ENCODE assay signal across 22 cellular contexts in the genomic region with DNA sequence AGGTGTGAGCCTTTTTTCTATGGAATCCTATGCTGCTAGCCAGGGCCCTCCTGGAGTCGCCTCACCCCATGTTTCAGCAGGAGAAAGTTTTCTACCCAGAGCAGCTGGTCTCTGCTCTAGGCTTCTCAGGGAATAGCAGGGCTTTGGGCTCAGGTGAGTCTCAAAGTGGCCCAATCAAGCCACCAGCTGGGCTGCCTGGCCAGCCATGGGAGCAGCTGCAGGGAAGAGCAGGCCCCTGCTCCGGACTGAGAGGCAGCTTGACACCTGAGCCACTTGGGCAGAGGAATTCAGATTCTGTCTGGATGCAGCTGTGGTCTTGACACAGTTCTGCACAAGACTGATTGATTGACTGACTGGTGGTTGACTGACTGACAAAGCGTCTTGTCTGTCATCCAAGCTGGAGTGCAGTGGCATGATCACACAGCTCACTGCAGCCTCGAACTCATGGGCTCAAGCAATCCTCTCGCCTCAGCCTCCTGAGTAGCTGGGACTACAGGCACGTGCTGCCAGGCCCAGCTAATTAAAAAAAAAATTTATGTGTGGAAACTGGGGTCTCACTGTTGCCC. TPM values are rescaled to one million over a fixed set of nuclear protein-coding genes. Genes with fewer than 3 reads are reported as not detected.
A peak's percentile ranks its signal among the peaks of the same experiment; 100 is the strongest.
DNase-seq lines count a peak whose midpoint lies in the region; ATAC-seq, FAIRE-seq and TF ChIP-seq lines count a peak whose summit lies in the region.
"Had no signal": no experiment of that assay in that cellular context is flagged by ENCODE, and none has a peak within 500 bp of the region (broad histone marks: within the 10 kb centered on the region; RNA-seq: fewer than 3 reads in every experiment).

No MANE protein-coding gene starts in this region.

- H3K4me1 ChIP-seq in H1 (replicated peaks in 1 of 4; ENCODE audit: control insufficient read depth in 3 of 4, insufficient read depth in 4 of 4, low read length in 3 of 4) (peaks cover 8 to 20% (median 18%) of the 10 kb centered on the region in 4 experiments), mesenchymal stem cell (ENCODE audit: control insufficient read depth, insufficient read depth, low read depth, low read length) (peaks cover 6% of the 10 kb centered on the region), gastrocnemius medialis (peaks cover 48 to 76% of the 10 kb centered on the region in 2 donors)

- no peaks in the 10 kb centered on the region for H3K36me3 Mint-ChIP-seq in T-cell

- no peak overlapping the region for H3K14ac ChIP-seq in H1 (ENCODE audit: insufficient read length)
- no peak overlapping the region for H3K14ac ChIP-seq in mesenchymal stem cell (ENCODE audit: low read length in 2 of 2)

- H3K9me3 Mint-ChIP-seq in T-cell: no peaks in the 10 kb centered on the region
- H3K9me3 Mint-ChIP-seq: CD14-positive monocyte, H9, HFFc6 had no signal

- H3K4me2 ChIP-seq in H1 (ENCODE audit: insufficient read depth in 1 of 2, low read depth in 2 of 2, low read length in 2 of 2) (0 out of 4 replicates have a peak overlapping the region, but pooled peaks of 1 of the 2 experiments have one; percentile 36), mesenchymal stem cell (ENCODE audit: low read length, poor library complexity, severe bottlenecking) (no peak overlapping the region)

- TF ChIP-seq CTCF in H1 (IDR thresholded peaks at IDR 0.05; ENCODE audit: control extremely low read depth in 1 of 3, insufficient read depth in 1 of 3, low read depth in 1 of 3, low read length in 3 of 3) (no peak), gastrocnemius medialis (IDR thresholded peaks at IDR 0.05 in 4 of 5, conservative IDR thresholded peaks at IDR 0.05 in 1 of 5) (no peak)

- no peak for TF ChIP-seq RAD21 in H1 (IDR thresholded peaks at IDR 0.05 in 1 of 2, conservative IDR thresholded peaks at IDR 0.05 in 1 of 2; ENCODE audit: low read depth in 2 of 2, low read length in 2 of 2)

- in situ Hi-C loops in gastrocnemius medialis (cut with MboI; ENCODE audit: low sequenced_read_pairs in 4 of 4): loop anchor here in 1 of 4 donors (10.0 kb wide), 1 partner anchor 60 kb away; no protein-coding TSS in a partner anchor

- intact Hi-C loops in gastrocnemius medialis (cut with DNase I; ENCODE audit: low total_unique reads): loop anchor here (5.0 kb wide), 1 partner anchor 53 kb away; no protein-coding TSS in a partner anchor

- H3K4ac ChIP-seq in H1 (replicated peaks; ENCODE audit: insufficient read length, low read depth, low read length) (no peak overlapping the region), mesenchymal stem cell (ENCODE audit: low read depth in 1 of 2, low read length in 2 of 2) (no peak overlapping the region)

- H4K5ac ChIP-seq in H1 (ENCODE audit: insufficient read length, low read depth, low read length): no peak overlapping the region

- peaks cover 5 to 22% (median 20%) of the 10 kb centered on the region in 3 donors for H3K4me1 Mint-ChIP-seq in T-cell

- H2AFZ ChIP-seq in H1 (ENCODE audit: low read length) (no peak overlapping the region), mesenchymal stem cell (ENCODE audit: low read depth, low read length) (no peak overlapping the region)

- FAIRE-seq in GM12891 (lab: Jason Lieb, UNC) (peak; percentile 69), H1 (lab: Jason Lieb, UNC) (no peak)
- FAIRE-seq: A204.1 had no signal

- H3K27me3 Mint-ChIP-seq in T-cell: no peaks in the 10 kb centered on the region

- H4K20me1 ChIP-seq in H1 (replicated peaks in 1 of 2; ENCODE audit: control insufficient read depth in 1 of 2, insufficient read depth in 2 of 2, low read length in 2 of 2): peaks cover 15 to 16% of the 10 kb centered on the region in 2 experiments

- H3K18ac ChIP-seq in H1 (ENCODE audit: extremely low read depth, low read length) (no peak overlapping the region), mesenchymal stem cell (ENCODE audit: low read depth in 1 of 2, low read length in 2 of 2) (no peak overlapping the region)

- no peak overlapping the region for H3K27ac Mint-ChIP-seq in T-cell
- H3K27ac Mint-ChIP-seq: HFFc6 had no signal

- H3K36me3 ChIP-seq in H1 (ENCODE audit: control insufficient read depth in 2 of 4, insufficient read depth in 4 of 4, low read length in 3 of 4): 0 out of 8 replicates have a peak, but pooled peaks cover 0 to 2% (median 0%) of the 10 kb centered on the region in 4 experiments
- H3K36me3 ChIP-seq in mesenchymal stem cell (ENCODE audit: control insufficient read depth in 1 of 2, insufficient read depth in 2 of 2, low read depth in 1 of 2, low read length in 2 of 2): peaks cover 12 to 15% of the 10 kb centered on the region in 2 experiments
- no peaks in the 10 kb centered on the region for H3K36me3 ChIP-seq in gastrocnemius medialis

- CTCF ChIA-PET in H1 (lab: Charles Lee; ENCODE audit: partially characterized antibody) (interaction anchor here (1.1 to 7.8 kb wide), 8 partner anchors 9 to 137 kb away, joined by 3 to 47 read pairs (median 5); no protein-coding TSS in a partner anchor), T-cell (lab: Charles Lee) (no interaction called here)

- TF ChIP-seq POLR2A in GM12891 (IDR thresholded peaks at IDR 0.05; ENCODE audit: low read depth, low read length) (no peak), H1 (IDR thresholded peaks at IDR 0.05; ENCODE audit: control extremely low read depth in 1 of 2, low read depth in 2 of 2, low read length in 2 of 2) (no peak), gastrocnemius medialis (IDR thresholded peaks at IDR 0.05) (no peak)

- H2AK5ac ChIP-seq in H1 (ENCODE audit: low read depth, low read length) (no peak overlapping the region), mesenchymal stem cell (ENCODE audit: low read length, severe bottlenecking) (no peak overlapping the region)

- DNase-seq in GM12891 (ENCODE audit: insufficient read length, low spot score) (no peak), H1 (ENCODE audit: low read depth in 1 of 2, low spot score in 2 of 2) (no peak), mesenchymal stem cell (no peak), gastrocnemius medialis (no peak), NCI-H1105 treated with DMSO at 0.1 percent for 48 hours (lab: John Stamatoyannopoulos, UW) (no peak), T-cell (no peak)
- DNase-seq: DMS79; H9; HFFc6; MM.1S; NCI-H1048; NCI-H1436 treated with DMSO at 0.1 percent for 48 hours; NCI-H2029 treated with DMSO at 0.1 percent for 48 hours; NCI-H345; NCI-H524; NCI-H774; NK-92 treated with Interleukin-12 subunit alpha and Interleukin-12 subunit beta, amount 100 ng/mL, for 24 hours had no signal

- POLR2A ChIA-PET in H1 (lab: Charles Lee; ENCODE audit: partially characterized antibody): interaction anchor here (1.3 to 3.1 kb wide), 2 partner anchors 16 to 101 kb away, joined by 3 to 13 read pairs; partner anchors contain the start of gene PACSIN2
- POLR2A ChIA-PET in T-cell (lab: Charles Lee): no interaction called here

- H2BK5ac ChIP-seq in H1 (ENCODE audit: low read depth, low read length) (no peak overlapping the region; the same call in 1 of the 2 replicates), mesenchymal stem cell (ENCODE audit: low read depth, low read length, poor library complexity, severe bottlenecking) (no peak overlapping the region)

- TF ChIP-seq EP300 in H1 (IDR thresholded peaks at IDR 0.05; ENCODE audit: borderline replicate concordance in 1 of 2, low read depth in 2 of 2, low read length in 2 of 2): no peak

- peak overlapping the region; percentile 82; the same call in 1 of the 2 replicates for H2BK12ac ChIP-seq in H1 (ENCODE audit: low read depth, low read length)
- H2BK12ac ChIP-seq in mesenchymal stem cell (ENCODE audit: low read length in 2 of 2): no peak overlapping the region

- H3K4me3 ChIP-seq in H1 (ENCODE audit: extremely low read depth in 1 of 4, insufficient read depth in 2 of 4, low read depth in 3 of 4, low read length in 4 of 4) (no peak overlapping the region), mesenchymal stem cell (ENCODE audit: insufficient read depth in 1 of 2, low read depth in 1 of 2, low read length in 2 of 2) (no peak overlapping the region), gastrocnemius medialis (no peak overlapping the region)

- H3K23me2 ChIP-seq in H1 (ENCODE audit: low read depth, low read length): no peaks in the 10 kb centered on the region

- peak overlapping the region; percentile 40; the same call in 1 of the 2 replicates for H2BK20ac ChIP-seq in H1 (ENCODE audit: low read length)

- no peak overlapping the region for H3K4me3 Mint-ChIP-seq in T-cell
- H3K4me3 Mint-ChIP-seq: CD14-positive monocyte, H9, HFFc6 had no signal

- ATAC-seq in gastrocnemius medialis: no peak
- no peak for ATAC-seq in GM21723 (IDR thresholded peaks at IDR 0.05; ENCODE audit: unreplicated experiment)
- no peak for ATAC-seq in T-cell (replicated peaks in 1 of 4)
- ATAC-seq: Panc1, SK-N-SH treated with all-trans-retinoic acid at 6 μM for 48 hours had no signal

- H3K23ac ChIP-seq in H1 (ENCODE audit: insufficient read length) (no peak overlapping the region), mesenchymal stem cell (ENCODE audit: low read length in 2 of 2) (no peak overlapping the region)

- H3K79me1 ChIP-seq in H1 (ENCODE audit: low read depth, low read length): peaks cover 25% of the 10 kb centered on the region
- H3K79me1 ChIP-seq in mesenchymal stem cell (replicated peaks; ENCODE audit: low read length, poor library complexity, severe bottlenecking): peaks cover 54% of the 10 kb centered on the region

- H3K27me3 ChIP-seq in H1 (replicated peaks in 1 of 4; ENCODE audit: control insufficient read depth in 3 of 4, extremely low read depth in 1 of 4, insufficient read depth in 3 of 4, low read length in 3 of 4) (no peaks in the 10 kb centered on the region), mesenchymal stem cell (ENCODE audit: control insufficient read depth in 1 of 2, insufficient read depth in 1 of 2, low read length in 2 of 2) (no peaks in the 10 kb centered on the region), gastrocnemius medialis (no peaks in the 10 kb centered on the region)

- H3K56ac ChIP-seq in H1 (replicated peaks; ENCODE audit: insufficient read length, low read depth, low read length): no peak overlapping the region

- H2BK15ac ChIP-seq in H1 (ENCODE audit: low read length) (0 out of 2 replicates have a peak overlapping the region, but pooled peaks have one; percentile 36), mesenchymal stem cell (ENCODE audit: low read depth, poor library complexity, severe bottlenecking) (no peak overlapping the region)

- no peak overlapping the region for H4K8ac ChIP-seq in H1 (ENCODE audit: extremely low read depth, insufficient read depth, low read length)
- H4K8ac ChIP-seq in mesenchymal stem cell (ENCODE audit: low read length): no peak overlapping the region

- H3K27ac ChIP-seq in H1 (ENCODE audit: low read depth, low read length) (no peak overlapping the region), mesenchymal stem cell (ENCODE audit: low read length, poor library complexity, severe bottlenecking) (no peak overlapping the region), gastrocnemius medialis (peak overlapping the region in 3 of 4 donors; percentile 42 to 79 (median 66))

- H2BK120ac ChIP-seq in H1 (replicated peaks; ENCODE audit: low read depth, low read length) (no peak overlapping the region), mesenchymal stem cell (ENCODE audit: low read depth, low read length) (no peak overlapping the region)

- H4K91ac ChIP-seq in H1 (replicated peaks; ENCODE audit: insufficient read length, low read length) (no peak overlapping the region), mesenchymal stem cell (ENCODE audit: low read length) (peak overlapping the region; percentile 31)

- WGBS in H1 (ENCODE audit: extremely low coverage in 1 of 2, insufficient coverage in 1 of 2, insufficient read length in 1 of 2, insufficient replicate concordance in 2 of 2, low coverage in 1 of 2, low lambda C conversion rate in 2 of 2, missing lambda C conversion rate in 1 of 2), 2 experiments: 88% methylated on average over 6 of the region's 6 CpGs; no CpG with 5 or more reads in 1 of the 2 experiments
- WGBS in mesenchymal stem cell: 89% methylated on average over 6 of the region's 6 CpGs

- no peak overlapping the region for H3K9ac ChIP-seq in H1 (replicated peaks in 1 of 4; ENCODE audit: extremely low read depth in 1 of 4, low read depth in 3 of 4, low read length in 3 of 4)
- no peak overlapping the region for H3K9ac ChIP-seq in mesenchymal stem cell (ENCODE audit: low read length)

- H3K9me3 ChIP-seq in H1 (ENCODE audit: insufficient read depth in 2 of 2, low read depth in 1 of 2, low read length in 1 of 2) (no peaks in the 10 kb centered on the region), mesenchymal stem cell (ENCODE audit: control insufficient read depth, low read length) (no peaks in the 10 kb centered on the region), gastrocnemius medialis (no peaks in the 10 kb centered on the region)

- peaks cover 0 to 65% of the 10 kb centered on the region in 2 experiments; a peak in 3 of 4 replicates for H3K79me2 ChIP-seq in H1 (ENCODE audit: control insufficient read depth in 1 of 2, insufficient read depth in 2 of 2, low read length in 2 of 2)

RNA-seq across cellular contexts. Expression of gene ARFGAP3, which starts 57.5 kb away (rescaled TPM):
- polyA plus RNA-seq in GM12891 (2012; ENCODE audit: low read depth, missing spikeins): 31.4 TPM
- total RNA-seq in H1 (2021; fragmentation: NEBNext Ultra II Directional; extraction: Animal tissue kit (Norgen Biotek cat#: 25700)): 15.8 and 16.0 TPM in 2 replicates
- 7.5 and 9.7 TPM in 2 replicates for polyA plus RNA-seq in H1 (2011; rRNA removed)
- 10.9 TPM for polyA plus RNA-seq in H1 (2011; cell fraction: cytosol; rRNA removed)
- polyA plus RNA-seq in H1 (2011; cell fraction: nucleus; rRNA removed): 8.2 TPM
- 9.2 to 12.3 TPM (median 10.6 TPM) in 4 replicates for polyA plus RNA-seq in H1 (2012, experiment 1 of 2)
- polyA plus RNA-seq in H1 (2012, experiment 2 of 2): 1.6 TPM
- 8.8 TPM for polyA plus RNA-seq in H1 (2013, experiment 1 of 2)
- 8.5 TPM for polyA plus RNA-seq in H1 (2013, experiment 2 of 2)
- polyA minus RNA-seq in H1 (2011; rRNA and poly(A)+ RNA removed): 14.1 and 15.9 TPM in 2 replicates
- 12.9 TPM for polyA minus RNA-seq in H1 (2011; cell fraction: cytosol; rRNA and poly(A)+ RNA removed)
- 10.2 TPM for polyA minus RNA-seq in H1 (2011; cell fraction: nucleus; rRNA and poly(A)+ RNA removed)
- 46.3 TPM for polyA plus RNA-seq in mesenchymal stem cell (2013, experiment 1 of 2)
- 48.0 TPM for polyA plus RNA-seq in mesenchymal stem cell (2013, experiment 2 of 2)
- 10 to 100 TPM; 28.2 to 43.8 (median 36.0) TPM for total RNA-seq in gastrocnemius medialis
- 10 to 100 TPM; 25.7 to 32.5 (median 30.2) TPM for total RNA-seq in T-cell

Comparison
In these comparisons a context has a peak if more than half of its experiments do, and no peak if none do; other contexts are left out.
1. H3K27ac ChIP-seq: peak in gastrocnemius medialis (3 of 4); none in H1 (single experiment) and mesenchymal stem cell (single experiment).